33 cellular contexts compared by ENCODE assay signal in the genomic region with DNA sequence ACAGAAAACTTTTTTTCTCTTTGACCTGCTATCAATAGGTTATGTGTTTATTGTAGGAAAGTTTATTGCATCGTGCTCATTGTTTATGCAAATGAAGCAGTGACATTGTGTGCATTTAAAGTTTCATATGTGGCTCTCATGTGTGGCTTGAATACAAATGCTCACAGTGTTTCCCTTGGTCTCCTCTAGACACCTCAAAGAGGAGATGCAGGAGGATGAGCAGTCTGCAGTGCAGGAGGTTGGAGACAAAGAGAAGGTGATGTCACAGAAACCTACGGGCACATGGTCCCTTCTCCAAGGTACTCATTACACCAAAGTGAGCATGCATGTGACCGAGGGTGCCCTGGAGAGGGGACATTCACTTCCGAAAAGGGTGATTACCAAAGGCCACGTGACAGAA.
"Had no signal": no experiment of that assay in that cellular context is flagged by ENCODE, and none has a peak within 500 bp of the region (broad histone marks: within the 10 kb centered on the region; RNA-seq: fewer than 3 reads in every experiment).

No MANE protein-coding gene starts in this region.

- DNase-seq: activated B cell treated with CpG ODN at 0.5 μM for 24 hours; activated CD4-positive, alpha-beta memory T cell treated with anti-CD3 and anti-CD28 coated beads for 36 hours; activated CD4-positive, alpha-beta T cell treated with anti-CD3 and anti-CD28 coated beads for 48 hours; activated CD4-positive, alpha-beta T cell treated with anti-CD3 and anti-CD28 coated beads, Interleukin-2, amount 50 U/mL, for 1 hour; activated CD8-positive, alpha-beta memory T cell treated with anti-CD3 and anti-CD28 coated beads, Interleukin-2, amount 10 ng/mL, durations not matched to agents 7 days and 5 days; activated CD8-positive, alpha-beta memory T cell treated with anti-CD3 and anti-CD28 coated beads, Interleukin-2, amount 50 U/mL, for 4 hours; activated CD8-positive, alpha-beta T cell treated with anti-CD3 and anti-CD28 coated beads, Interleukin-2, amount 10 ng/mL, durations not matched to agents 7 days and 5 days; activated gamma-delta T cell; activated naive CD4-positive, alpha-beta T cell; activated naive CD4-positive, alpha-beta T cell treated with anti-CD3 and anti-CD28 coated beads, Interleukin-2, amount 10 ng/mL, durations not matched to agents 7 days and 5 days; activated naive CD8-positive, alpha-beta T cell treated with anti-CD3 and anti-CD28 coated beads, Interleukin-2, amount 10 ng/mL, durations not matched to agents 7 days and 5 days; activated T-cell treated with anti-CD3 and anti-CD28 coated beads, Interleukin-2, amount 50 U/mL, for 1 hour; activated T-cell treated with anti-CD3 and anti-CD28 coated beads, Interleukin-2, amount 50 U/mL, for 48 hours; dorsolateral prefrontal cortex; effector memory CD4-positive, alpha-beta T cell; endodermal cell; foreskin keratinocyte; gastrocnemius medialis; heart right ventricle; T-helper 17 cell; T1000; WERI-Rb-1 had no signal

- H3K27me3 ChIP-seq: ascending aorta, breast epithelium, foreskin keratinocyte, gastrocnemius medialis, heart right ventricle, hepatocyte had no signal

- H3K9me3 Mint-ChIP-seq: activated B cell treated with CpG ODN at 0.5 μM for 24 hours; activated naive CD8-positive, alpha-beta T cell treated with anti-CD3 and anti-CD28 coated beads, Interleukin-2, amount 10 ng/mL, durations not matched to agents 7 days and 5 days; dendritic cell treated with granulocyte-macrophage colony-stimulating factor and Interleukin-4, amounts not matched to agents 40 ng/mL and 50 ng/mL, for 4 days; endodermal cell had no signal

- H3K4me3 ChIP-seq: ascending aorta, breast epithelium, coronary artery, dorsolateral prefrontal cortex, gastrocnemius medialis, heart right ventricle, hepatocyte had no signal

- H3K27ac ChIP-seq: ascending aorta, breast epithelium, coronary artery, dorsolateral prefrontal cortex, foreskin keratinocyte, gastrocnemius medialis, heart right ventricle, hepatocyte, WERI-Rb-1 had no signal

- ATAC-seq: activated CD4-positive, CD25-positive, alpha-beta regulatory T cell treated with anti-CD3 and anti-CD28 coated beads, Interleukin-2, amount 50 U/mL, for 24 hours; activated CD8-positive, alpha-beta memory T cell treated with anti-CD3 and anti-CD28 coated beads, Interleukin-2, amount 10 ng/mL, durations not matched to agents 7 days and 5 days; activated CD8-positive, alpha-beta T cell treated with anti-CD3 and anti-CD28 coated beads, Interleukin-2, amount 10 ng/mL, durations not matched to agents 7 days and 5 days; activated naive CD4-positive, alpha-beta T cell treated with anti-CD3 and anti-CD28 coated beads, Interleukin-2, amount 50 U/mL, for 72 hours; esophagus mucosa; foreskin keratinocyte; gastrocnemius medialis; heart right ventricle; T-helper 17 cell had no signal

- H3K36me3 ChIP-seq: ascending aorta, breast epithelium, gastrocnemius medialis, heart right ventricle, WERI-Rb-1 had no signal

- H3K27me3 Mint-ChIP-seq: activated B cell treated with CpG ODN at 0.5 μM for 24 hours; activated CD4-positive, alpha-beta memory T cell treated with anti-CD3 and anti-CD28 coated beads for 36 hours; activated CD8-positive, alpha-beta memory T cell treated with anti-CD3 and anti-CD28 coated beads, Interleukin-2, amount 10 ng/mL, durations not matched to agents 7 days and 5 days; activated naive CD4-positive, alpha-beta T cell treated with anti-CD3 and anti-CD28 coated beads, Interleukin-2, amount 10 ng/mL, durations not matched to agents 7 days and 5 days; activated naive CD8-positive, alpha-beta T cell treated with anti-CD3 and anti-CD28 coated beads, Interleukin-2, amount 10 ng/mL, durations not matched to agents 7 days and 5 days; central memory CD8-positive, alpha-beta T cell; dendritic cell treated with granulocyte-macrophage colony-stimulating factor and Interleukin-4, amounts not matched to agents 40 ng/mL and 50 ng/mL, for 4 days; T-helper 17 cell had no signal

- H3K4me3 Mint-ChIP-seq: activated B cell treated with CpG ODN at 0.5 μM for 24 hours; activated CD4-positive, alpha-beta memory T cell treated with anti-CD3 and anti-CD28 coated beads for 36 hours; activated CD8-positive, alpha-beta memory T cell treated with anti-CD3 and anti-CD28 coated beads, Interleukin-2, amount 10 ng/mL, durations not matched to agents 7 days and 5 days; activated CD8-positive, alpha-beta T cell treated with anti-CD3 and anti-CD28 coated beads, Interleukin-2, amount 10 ng/mL, durations not matched to agents 7 days and 5 days; activated naive CD4-positive, alpha-beta T cell treated with anti-CD3 and anti-CD28 coated beads, Interleukin-2, amount 10 ng/mL, durations not matched to agents 7 days and 5 days; activated naive CD8-positive, alpha-beta T cell treated with anti-CD3 and anti-CD28 coated beads, Interleukin-2, amount 10 ng/mL, durations not matched to agents 7 days and 5 days; brain; central memory CD8-positive, alpha-beta T cell; dendritic cell treated with granulocyte-macrophage colony-stimulating factor and Interleukin-4, amounts not matched to agents 40 ng/mL and 50 ng/mL, for 4 days; endodermal cell; T-helper 17 cell; T-helper 2 cell treated with Interferon-gamma antibody and Interleukin-4, amounts not matched to agents 5 μg/mL and 100 μg/mL, for 36 hours had no signal

- H2AFZ ChIP-seq: hepatocyte had no signal

- H3K9me3 ChIP-seq: ascending aorta, breast epithelium, gastrocnemius medialis, heart right ventricle had no signal

- H3K4me2 ChIP-seq: hepatocyte had no signal

- H3K79me2 ChIP-seq: hepatocyte had no signal

- H3K36me3 Mint-ChIP-seq: activated CD4-positive, alpha-beta memory T cell treated with anti-CD3 and anti-CD28 coated beads for 36 hours; activated CD8-positive, alpha-beta memory T cell treated with anti-CD3 and anti-CD28 coated beads, Interleukin-2, amount 10 ng/mL, durations not matched to agents 7 days and 5 days; activated naive CD4-positive, alpha-beta T cell treated with anti-CD3 and anti-CD28 coated beads, Interleukin-2, amount 10 ng/mL, durations not matched to agents 7 days and 5 days; activated naive CD8-positive, alpha-beta T cell treated with anti-CD3 and anti-CD28 coated beads, Interleukin-2, amount 10 ng/mL, durations not matched to agents 7 days and 5 days; brain had no signal

- H3K4me1 Mint-ChIP-seq: activated B cell treated with CpG ODN at 0.5 μM for 24 hours; activated CD8-positive, alpha-beta memory T cell treated with anti-CD3 and anti-CD28 coated beads, Interleukin-2, amount 10 ng/mL, durations not matched to agents 7 days and 5 days; activated naive CD4-positive, alpha-beta T cell treated with anti-CD3 and anti-CD28 coated beads, Interleukin-2, amount 10 ng/mL, durations not matched to agents 7 days and 5 days; activated naive CD8-positive, alpha-beta T cell treated with anti-CD3 and anti-CD28 coated beads, Interleukin-2, amount 10 ng/mL, durations not matched to agents 7 days and 5 days; brain; central memory CD8-positive, alpha-beta T cell; T-helper 17 cell had no signal

- H3K4me1 ChIP-seq: ascending aorta, breast epithelium, foreskin keratinocyte, gastrocnemius medialis, heart right ventricle had no signal

- H3K27ac Mint-ChIP-seq: activated B cell treated with CpG ODN at 0.5 μM for 24 hours; activated CD4-positive, alpha-beta memory T cell treated with anti-CD3 and anti-CD28 coated beads for 36 hours; activated CD8-positive, alpha-beta memory T cell treated with anti-CD3 and anti-CD28 coated beads, Interleukin-2, amount 10 ng/mL, durations not matched to agents 7 days and 5 days; activated CD8-positive, alpha-beta T cell treated with anti-CD3 and anti-CD28 coated beads, Interleukin-2, amount 10 ng/mL, durations not matched to agents 7 days and 5 days; activated naive CD4-positive, alpha-beta T cell treated with anti-CD3 and anti-CD28 coated beads, Interleukin-2, amount 10 ng/mL, durations not matched to agents 7 days and 5 days; activated naive CD4-positive, alpha-beta T cell treated with anti-CD3 and anti-CD28 coated beads, Interleukin-2, amount 50 U/mL, for 72 hours; activated naive CD8-positive, alpha-beta T cell treated with anti-CD3 and anti-CD28 coated beads, Interleukin-2, amount 10 ng/mL, durations not matched to agents 7 days and 5 days; brain; dendritic cell treated with granulocyte-macrophage colony-stimulating factor and Interleukin-4, amounts not matched to agents 40 ng/mL and 50 ng/mL, for 4 days; endodermal cell; T-helper 17 cell; T-helper 2 cell treated with Interferon-gamma antibody and Interleukin-4, amounts not matched to agents 5 μg/mL and 100 μg/mL, for 36 hours had no signal
